Comparison of ENCODE assay signal across 18 cellular contexts in genomic region chr6:15530411-15530810, GRCh38.
"Had no signal": no experiment of that assay in that cellular context is flagged by ENCODE, and none has a peak within 500 bp of the region (broad histone marks: within the 10 kb centered on the region; RNA-seq: fewer than 3 reads in every experiment).

No MANE protein-coding gene starts in this region.

- H3K27me3 Mint-ChIP-seq: activated CD4-positive, alpha-beta memory T cell treated with anti-CD3 and anti-CD28 coated beads for 36 hours; activated naive CD4-positive, alpha-beta T cell treated with anti-CD3 and anti-CD28 coated beads, Interleukin-2, amount 10 ng/mL, durations not matched to agents 7 days and 5 days had no signal

- H3K9me3 Mint-ChIP-seq: activated naive CD4-positive, alpha-beta T cell treated with anti-CD3 and anti-CD28 coated beads, Interleukin-2, amount 10 ng/mL, durations not matched to agents 7 days and 5 days had no signal

- H3K9me3 ChIP-seq: ovary, right lobe of liver, SJSA1, stomach, upper lobe of left lung had no signal

- ATAC-seq: right lobe of liver had no signal

- H3K4me3 ChIP-seq: dorsolateral prefrontal cortex, ovary, right lobe of liver, SJSA1, stomach, upper lobe of left lung had no signal

- H3K4me3 Mint-ChIP-seq: activated CD4-positive, alpha-beta memory T cell treated with anti-CD3 and anti-CD28 coated beads for 36 hours; activated naive CD4-positive, alpha-beta T cell treated with anti-CD3 and anti-CD28 coated beads, Interleukin-2, amount 10 ng/mL, durations not matched to agents 7 days and 5 days; neural crest cell had no signal

- H3K27ac ChIP-seq: dorsolateral prefrontal cortex, ovary, right lobe of liver, SJSA1, stomach, upper lobe of left lung had no signal

- H3K27me3 ChIP-seq: dorsolateral prefrontal cortex, ovary, right lobe of liver, SJSA1, stomach, upper lobe of left lung had no signal

- DNase-seq: activated CD4-positive, alpha-beta memory T cell treated with anti-CD3 and anti-CD28 coated beads for 36 hours; activated effector memory CD4-positive, alpha-beta T cell treated with Interleukin-2 at 50 U/mL for 16 hours; activated naive CD4-positive, alpha-beta T cell treated with anti-CD3 and anti-CD28 coated beads, Interleukin-2, amount 10 ng/mL, durations not matched to agents 7 days and 5 days; activated T-cell treated with anti-CD3 and anti-CD28 coated beads, Interleukin-2, amount 50 U/mL, for 48 hours; dorsolateral prefrontal cortex; foreskin melanocyte; glutamatergic neuron; hypothalamus; ovary; right lobe of liver; small intestine; stimulated activated CD4-positive, alpha-beta T cell treated with anti-CD3 and anti-CD28 coated beads, Interleukin-15, amount 100 ng/mL, for 24 hours; stimulated activated CD4-positive, alpha-beta T cell treated with anti-CD3 and anti-CD28 coated beads, Interleukin-2, amount 100 ng/mL, for 48 hours; stomach; SW 1271 had no signal

- H3K27ac Mint-ChIP-seq: activated CD4-positive, alpha-beta memory T cell treated with anti-CD3 and anti-CD28 coated beads for 36 hours; activated naive CD4-positive, alpha-beta T cell treated with anti-CD3 and anti-CD28 coated beads, Interleukin-2, amount 10 ng/mL, durations not matched to agents 7 days and 5 days had no signal

- H3K4me1 ChIP-seq: right lobe of liver, SJSA1 had no signal

- H3K36me3 ChIP-seq: ovary, right lobe of liver, SJSA1 had no signal
